1 cellular context compared by ENCODE assay signal in genomic region chrX:133249659-133250058, GRCh38.
TF ChIP-seq lines count a peak whose summit lies in the region.

No MANE protein-coding gene starts in this region.

TF ChIP-seq in GM23338, 12 proteins besides CTCF, POLR2A, EP300 and RAD21 (continued from another document):
- TF ChIP-seq ZNF462 (CRISPR knock-in tag; IDR thresholded peaks at IDR 0.05) (no peak), JUNB (IDR thresholded peaks at IDR 0.05; ENCODE audit: unreplicated experiment) (no peak), ZNF114 (CRISPR knock-in tag; IDR thresholded peaks at IDR 0.05) (no peak), CREB1 (CRISPR knock-in tag; IDR thresholded peaks at IDR 0.05; ENCODE audit: low read depth) (no peak)
